13 cellular contexts compared by ENCODE assay signal in the genomic region with DNA sequence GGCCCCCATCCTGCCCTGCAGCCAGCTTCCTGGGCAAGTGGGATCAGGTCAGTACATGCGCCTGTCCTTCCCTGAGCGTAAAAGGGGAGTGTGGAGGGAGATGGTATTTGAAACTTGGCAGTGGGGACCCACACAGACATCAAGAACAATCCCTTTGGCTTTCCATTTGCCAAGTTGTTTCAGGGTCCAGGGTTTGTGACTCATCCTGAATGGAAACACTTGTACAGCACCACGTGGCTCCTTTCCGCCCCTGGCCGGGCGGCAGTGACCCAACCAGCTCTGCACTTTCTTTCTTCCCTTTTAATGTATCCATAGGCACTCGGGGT.
DNase-seq lines count a peak whose midpoint lies in the region; ATAC-seq and TF ChIP-seq lines count a peak whose summit lies in the region.
"Had no signal": no experiment of that assay in that cellular context is flagged by ENCODE, and none has a peak within 500 bp of the region (broad histone marks: within the 10 kb centered on the region; RNA-seq: fewer than 3 reads in every experiment).

No MANE protein-coding gene starts in this region.

- no peak for TF ChIP-seq EP300 in gastroesophageal sphincter (IDR thresholded peaks at IDR 0.05)

- peaks cover 0 to 4% of the 10 kb centered on the region in 2 donors for H3K27me3 Mint-ChIP-seq in CD4-positive, alpha-beta memory T cell
- H3K27me3 Mint-ChIP-seq: B cell had no signal

- DNase-seq in EL = peak; percentile 36
- DNase-seq in brain microvascular endothelial cell = peak; percentile 28
- DNase-seq in pons (ENCODE audit: low spot score) = peak; percentile 8
- DNase-seq in UCSD-AML1 (lab: John Stamatoyannopoulos, UW; ENCODE audit: unreplicated experiment) = no peak
- no peak for DNase-seq in kidney tubule cell (ENCODE audit: low spot score)
- DNase-seq in CD4-positive, alpha-beta memory T cell = no peak
- no peak for DNase-seq in NK-92 (lab: John Stamatoyannopoulos, UW; ENCODE audit: unreplicated experiment)
- DNase-seq: activated gamma-delta T cell, GDM1, NCI-H510A treated with DMSO at 0.1 percent for 48 hours, spleen had no signal

- H3K27ac Mint-ChIP-seq in CD4-positive, alpha-beta memory T cell = no peak overlapping the region
- H3K27ac Mint-ChIP-seq: B cell had no signal

- H3K27me3 ChIP-seq in brain microvascular endothelial cell (replicated peaks) = no peaks in the 10 kb centered on the region
- H3K27me3 ChIP-seq in gastroesophageal sphincter = no peaks in the 10 kb centered on the region
- H3K27me3 ChIP-seq in CD4-positive, alpha-beta memory T cell (ENCODE audit: insufficient read depth, low read length) = no peaks in the 10 kb centered on the region

- 33% methylated on average over 3 of the region's 7 CpGs; no CpG with 5 or more reads in 1 of the 2 donors for WGBS in gastroesophageal sphincter (ENCODE audit: low coverage in 1 of 2), 2 donors

- H3K4me3 Mint-ChIP-seq in CD4-positive, alpha-beta memory T cell = no peak overlapping the region
- H3K4me3 Mint-ChIP-seq: B cell had no signal

- CTCF ChIA-PET in CD4-positive, alpha-beta memory T cell (lab: Charles Lee; ENCODE audit: partially characterized antibody) = no interaction called here

- intact Hi-C loops in CD4-positive, alpha-beta memory T cell (cut with micrococcal nuclease) = no loop called here

- H3K9me3 ChIP-seq in gastroesophageal sphincter = peaks cover 0 to 24% (median 2%) of the 10 kb centered on the region in 3 donors
- peaks cover 0 to 4% of the 10 kb centered on the region in 2 donors for H3K9me3 ChIP-seq in CD4-positive, alpha-beta memory T cell (ENCODE audit: control insufficient read depth in 1 of 2, low read length in 2 of 2)

- peaks cover 0 to 17% (median 11%) of the 10 kb centered on the region in 8 donors for H3K9me3 Mint-ChIP-seq in CD4-positive, alpha-beta memory T cell

- TF ChIP-seq POLR2A in gastroesophageal sphincter (IDR thresholded peaks at IDR 0.05) = no peak

- POLR2A ChIA-PET in CD4-positive, alpha-beta memory T cell (lab: Charles Lee; ENCODE audit: partially characterized antibody) = no interaction called here

- no peaks in the 10 kb centered on the region for H3K4me1 Mint-ChIP-seq in CD4-positive, alpha-beta memory T cell
- H3K4me1 Mint-ChIP-seq: B cell had no signal

- H3K4me3 ChIP-seq in brain microvascular endothelial cell (ENCODE audit: low read depth, low read length) (no peak overlapping the region), gastroesophageal sphincter (no peak overlapping the region)
- H3K4me3 ChIP-seq in CD4-positive, alpha-beta memory T cell (ENCODE audit: low read length in 2 of 2) = no peak overlapping the region
- H3K4me3 ChIP-seq: spleen had no signal

- H3K27ac ChIP-seq in brain microvascular endothelial cell (no peak overlapping the region), gastroesophageal sphincter (peak overlapping the region in 3 of 4 donors; percentile 11 to 59 (median 55))
- no peak overlapping the region for H3K27ac ChIP-seq in CD4-positive, alpha-beta memory T cell (ENCODE audit: low read depth, low read length)
- H3K27ac ChIP-seq: spleen had no signal

- no peaks in the 10 kb centered on the region for H3K36me3 ChIP-seq in brain microvascular endothelial cell (replicated peaks)
- no peaks in the 10 kb centered on the region for H3K36me3 ChIP-seq in gastroesophageal sphincter
- H3K36me3 ChIP-seq in CD4-positive, alpha-beta memory T cell (ENCODE audit: insufficient read depth, low read length) = no peaks in the 10 kb centered on the region
- H3K36me3 ChIP-seq: spleen had no signal

- peak; percentile 88 for ATAC-seq in gastroesophageal sphincter

- peaks cover 0 to 32% (median 12%) of the 10 kb centered on the region in 3 donors for H3K4me1 ChIP-seq in gastroesophageal sphincter
- no peaks in the 10 kb centered on the region for H3K4me1 ChIP-seq in CD4-positive, alpha-beta memory T cell (ENCODE audit: insufficient read depth, low read length)

- in situ Hi-C loops in brain microvascular endothelial cell (cut with HindIII; ENCODE audit: low pct_ligation_motif_present, low sequenced_read_pairs) = no loop called here

- H3K36me3 Mint-ChIP-seq in CD4-positive, alpha-beta memory T cell = no peaks in the 10 kb centered on the region

- TF ChIP-seq CTCF in brain microvascular endothelial cell (IDR thresholded peaks at IDR 0.05; ENCODE audit: low read depth, low read length, missing control alignments) (no peak), gastroesophageal sphincter (IDR thresholded peaks at IDR 0.05) (no peak)

Comparison
In these comparisons a context has a peak if more than half of its experiments do, and no peak if none do; other contexts are left out.
1. DNase-seq: peak in EL (single experiment), brain microvascular endothelial cell (single experiment) and pons (single experiment); none in UCSD-AML1 (single experiment), kidney tubule cell (single experiment), CD4-positive, alpha-beta memory T cell (0 of 5) and NK-92 (single experiment).
2. H3K27ac ChIP-seq: peak in gastroesophageal sphincter (3 of 4); none in brain microvascular endothelial cell (single experiment) and CD4-positive, alpha-beta memory T cell (single experiment).